2 cellular contexts compared by ENCODE assay signal in genomic region chrX:15050395-15050794, GRCh38.
TF ChIP-seq lines count a peak whose summit lies in the region.

No MANE protein-coding gene starts in this region.

TF ChIP-seq in A549, 52 proteins besides CTCF, POLR2A, EP300 and RAD21 (continued from another document):
- TF ChIP-seq MAZ (IDR thresholded peaks at IDR 0.05; ENCODE audit: borderline replicate concordance, low read depth, low read length) (no peak), HMGXB4 (CRISPR knock-in tag; IDR thresholded peaks at IDR 0.05; ENCODE audit: borderline replicate concordance) (no peak)

TF ChIP-seq in K562, 482 proteins besides CTCF, POLR2A, EP300 and RAD21 (continued from another document):
- no peak for TF ChIP-seq MGA (IDR thresholded peaks at IDR 0.05)
- TF ChIP-seq ZNF717 (CRISPR knock-in tag; IDR thresholded peaks at IDR 0.05) = no peak
- peak in 1 of 3 experiments; percentile 61 for TF ChIP-seq YY1 (IDR thresholded peaks at IDR 0.05; ENCODE audit: borderline replicate concordance in 1 of 3, control insufficient read depth in 1 of 3, extremely low read depth in 1 of 3, insufficient read depth in 3 of 3, insufficient read length in 1 of 3, insufficient replicate concordance in 2 of 3, low read depth in 1 of 3, low read length in 2 of 3)
- no peak for TF ChIP-seq HNRNPL (IDR thresholded peaks at IDR 0.05; ENCODE audit: low read depth, low read length)
- no peak for TF ChIP-seq RFX5 (IDR thresholded peaks at IDR 0.05; ENCODE audit: low read depth, low read length)
- no peak for TF ChIP-seq NR2C2 (CRISPR knock-in tag; IDR thresholded peaks at IDR 0.05)
- TF ChIP-seq NR2C2 (tag; IDR thresholded peaks at IDR 0.05) = peak; percentile 63
- no peak for TF ChIP-seq GTF2F1 (IDR thresholded peaks at IDR 0.05; ENCODE audit: low read depth, low read length)
- peak; percentile 73 for TF ChIP-seq NR2C1 (IDR thresholded peaks at IDR 0.05)
- peak; percentile 69; the same call in 1 of the 2 replicates for TF ChIP-seq NR2C1 (tag; IDR thresholded peaks at IDR 0.05)
- TF ChIP-seq TAF15 (IDR thresholded peaks at IDR 0.05; ENCODE audit: low read depth, low read length) = no peak
- peak; percentile 56 for TF ChIP-seq ESRRA (IDR thresholded peaks at IDR 0.05; ENCODE audit: borderline replicate concordance, low read depth)
- TF ChIP-seq ZNF143 (CRISPR knock-in tag; IDR thresholded peaks at IDR 0.05) = no peak
- TF ChIP-seq ZNF354B (CRISPR knock-in tag; IDR thresholded peaks at IDR 0.05) = no peak
- no peak for TF ChIP-seq ZNF76 (CRISPR knock-in tag; IDR thresholded peaks at IDR 0.05; ENCODE audit: borderline replicate concordance)
